Comparison of ENCODE assay signal across 20 cellular contexts in the genomic region with DNA sequence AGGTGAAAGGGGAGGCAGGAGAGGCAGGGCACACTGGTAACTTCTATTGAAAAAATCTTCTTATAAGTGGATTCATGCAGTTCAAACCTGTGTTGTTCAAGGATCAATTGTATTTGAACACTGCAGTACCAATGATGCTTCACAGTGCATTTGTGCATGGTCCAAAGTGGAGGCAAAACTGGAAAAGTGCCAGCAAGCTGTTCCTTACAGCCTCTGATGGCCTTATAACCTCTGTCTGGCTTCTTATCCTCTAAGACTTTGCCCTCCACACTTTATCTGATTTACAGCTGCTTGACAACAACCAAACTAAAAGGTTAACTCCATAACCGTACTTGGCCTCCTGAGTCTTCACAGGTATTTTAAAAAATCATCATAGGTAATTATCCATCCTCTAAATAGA. TPM values are rescaled to one million over a fixed set of nuclear protein-coding genes. Genes with fewer than 3 reads are reported as not detected.
DNase-seq lines count a peak whose midpoint lies in the region; ATAC-seq and TF ChIP-seq lines count a peak whose summit lies in the region.
"Had no signal": no experiment of that assay in that cellular context is flagged by ENCODE, and none has a peak within 500 bp of the region (broad histone marks: within the 10 kb centered on the region; RNA-seq: fewer than 3 reads in every experiment).

No MANE protein-coding gene starts in this region.

- H3K4me1 Mint-ChIP-seq in nephron progenitor cell, result no peaks in the 10 kb centered on the region
- H3K4me1 Mint-ChIP-seq: B cell; CD4-positive, CD25-positive, alpha-beta regulatory T cell had no signal

- TF ChIP-seq CTCF in nephron progenitor cell (IDR thresholded peaks at IDR 0.05), result no peak

- H3K4me3 Mint-ChIP-seq in nephron progenitor cell, result no peak overlapping the region
- H3K4me3 Mint-ChIP-seq: B cell; CD4-positive, CD25-positive, alpha-beta regulatory T cell; CD8-positive, alpha-beta T cell had no signal

- no peaks in the 10 kb centered on the region for H3K27me3 Mint-ChIP-seq in nephron progenitor cell (ENCODE audit: low read depth, poor library complexity)
- H3K27me3 Mint-ChIP-seq: B cell; CD4-positive, CD25-positive, alpha-beta regulatory T cell had no signal

- DNase-seq in DMS 273 (lab: John Stamatoyannopoulos, UW; ENCODE audit: unreplicated experiment), result peak; percentile 5
- no peak for DNase-seq in DMS 273 treated with DMSO at 0.1 percent for 48 hours (lab: John Stamatoyannopoulos, UW)
- peak; percentile 0 for DNase-seq in NCI-H82 (lab: John Stamatoyannopoulos, UW)
- DNase-seq in NCI-H82 treated with DMSO at 0.1 percent for 48 hours (lab: John Stamatoyannopoulos, UW; ENCODE audit: unreplicated experiment), result no peak
- peak in 1 of 2 donors; percentile 18 for DNase-seq in left colon
- DNase-seq in nephron progenitor cell, result no peak
- DNase-seq in hypothalamus (lab: John Stamatoyannopoulos, UW), result no peak
- no peak for DNase-seq in effector CD4-positive, alpha-beta T cell
- DNase-seq: Caco-2; CD4-positive, CD25-positive, alpha-beta regulatory T cell; CD8-positive, alpha-beta T cell; DMS53; DMS79 treated with DMSO at 0.1 percent for 48 hours; GF-D8; GOT3; H7; HCEC 1CT had no signal

- H3K9me3 Mint-ChIP-seq in nephron progenitor cell, result no peaks in the 10 kb centered on the region
- H3K9me3 Mint-ChIP-seq: CD8-positive, alpha-beta T cell had no signal

- intact Hi-C loops in left colon (cut with DNase I, micrococcal nuclease), result no loop called here

- peak; percentile 83 for ATAC-seq in left colon
- ATAC-seq: CD8-positive, alpha-beta T cell had no signal

- peak overlapping the region; percentile 51 for H3K27ac Mint-ChIP-seq in nephron progenitor cell
- H3K27ac Mint-ChIP-seq: B cell; CD4-positive, CD25-positive, alpha-beta regulatory T cell; CD8-positive, alpha-beta T cell had no signal

- no peaks in the 10 kb centered on the region for H3K36me3 Mint-ChIP-seq in nephron progenitor cell (ENCODE audit: low read depth)
- H3K36me3 Mint-ChIP-seq: CD4-positive, CD25-positive, alpha-beta regulatory T cell; CD8-positive, alpha-beta T cell had no signal

RNA-seq across cellular contexts. Expression of a gene that starts 40.4 kb away (rescaled TPM):
- not detected for total RNA-seq in left colon
- total RNA-seq: B cell; Caco-2; CD4-positive, CD25-positive, alpha-beta regulatory T cell; CD8-positive, alpha-beta T cell; Daoy; G401 had no signal

Comparison
In these comparisons a context has a peak if more than half of its experiments do, and no peak if none do; other contexts are left out.
1. DNase-seq: peak in DMS 273 (single experiment) and NCI-H82 (single experiment); none in DMS 273 treated with DMSO at 0.1 percent for 48 hours (single experiment), NCI-H82 treated with DMSO at 0.1 percent for 48 hours (single experiment), nephron progenitor cell (single experiment), hypothalamus (0 of 51) and effector CD4-positive, alpha-beta T cell (single experiment).